Comparison of ENCODE assay signal across 1 cellular context in genomic region chr15:58504674-58505234, GRCh38.
TF ChIP-seq lines count a peak whose summit lies in the region.

No MANE protein-coding gene starts in this region.

TF ChIP-seq in GM12878, 131 proteins besides CTCF, POLR2A, EP300 and RAD21 (continued from another document):
- TF ChIP-seq E2F8 (IDR thresholded peaks at IDR 0.05; ENCODE audit: low read depth, partially characterized antibody) (no peak), MYB (IDR thresholded peaks at IDR 0.05; ENCODE audit: borderline replicate concordance, low read depth, low read length) (no peak), ZNF207 (IDR thresholded peaks at IDR 0.05; ENCODE audit: borderline replicate concordance) (no peak), YY1 (IDR thresholded peaks at IDR 0.05; ENCODE audit: low read depth, low read length) (0 out of 2 replicates have a peak, but pooled peaks have one; percentile 6), USF2 (IDR thresholded peaks at IDR 0.05; ENCODE audit: borderline replicate concordance, low read depth, low read length) (no peak), NKRF (conservative IDR thresholded peaks at IDR 0.05) (no peak), REST (IDR thresholded peaks at IDR 0.05; ENCODE audit: low read depth, low read length) (no peak), NR2C2 (IDR thresholded peaks at IDR 0.05; ENCODE audit: borderline replicate concordance, control insufficient read depth, insufficient read length, low read depth) (no peak), IKZF2 (IDR thresholded peaks at IDR 0.05) (no peak), ZNF24 (IDR thresholded peaks at IDR 0.05) (no peak), HCFC1 (IDR thresholded peaks at IDR 0.05; ENCODE audit: low read length) (no peak), CHD4 (IDR thresholded peaks at IDR 0.05) (no peak), RELB (IDR thresholded peaks at IDR 0.05; ENCODE audit: low read depth) (peak; percentile 66; the same call in 1 of the 2 replicates), RBBP5 (conservative IDR thresholded peaks at IDR 0.05) (no peak), GATAD2B (conservative IDR thresholded peaks at IDR 0.05; ENCODE audit: low read depth) (no peak), SIX5 (IDR thresholded peaks at IDR 0.05; ENCODE audit: low read depth, low read length, severe bottlenecking) (no peak), FOXK2 (IDR thresholded peaks at IDR 0.05) (no peak), SMAD1 (IDR thresholded peaks at IDR 0.05; ENCODE audit: low read depth, partially characterized antibody) (no peak), CBFB (IDR thresholded peaks at IDR 0.05; ENCODE audit: low read depth) (no peak), BHLHE40 (IDR thresholded peaks at IDR 0.05; ENCODE audit: borderline replicate concordance in 1 of 2, low read depth in 2 of 2, low read length in 1 of 2) (no peak), ZBED1 (IDR thresholded peaks at IDR 0.05; ENCODE audit: borderline replicate concordance) (no peak), EED (IDR thresholded peaks at IDR 0.05; ENCODE audit: low read depth) (no peak), BCLAF1 (IDR thresholded peaks at IDR 0.05) (no peak), POLR2AphosphoS2 (IDR thresholded peaks at IDR 0.05; ENCODE audit: low read depth, low read length) (no peak), MTA3 (IDR thresholded peaks at IDR 0.05; ENCODE audit: borderline replicate concordance, low read length) (no peak), CEBPB (IDR thresholded peaks at IDR 0.05; ENCODE audit: borderline replicate concordance in 1 of 2, low read depth in 2 of 2, low read length in 2 of 2) (no peak), SUPT20H (IDR thresholded peaks at IDR 0.05; ENCODE audit: borderline replicate concordance, control insufficient read depth, low read depth, low read length) (no peak), CHD1 (IDR thresholded peaks at IDR 0.05; ENCODE audit: low read depth, low read length) (no peak), IRF5 (IDR thresholded peaks at IDR 0.05; ENCODE audit: borderline replicate concordance) (no peak), RUNX3 (IDR thresholded peaks at IDR 0.05; ENCODE audit: low read length) (peak; percentile 79), TCF7 (IDR thresholded peaks at IDR 0.05; ENCODE audit: borderline replicate concordance) (no peak), USF1 (IDR thresholded peaks at IDR 0.05; ENCODE audit: borderline replicate concordance, extremely low read length, insufficient read depth, low read depth, low read length) (no peak)
TF ChIP-seq in GM12878: peak in this region for 4.
